ENCODE assay signal across 1 cellular context in the genomic region with DNA sequence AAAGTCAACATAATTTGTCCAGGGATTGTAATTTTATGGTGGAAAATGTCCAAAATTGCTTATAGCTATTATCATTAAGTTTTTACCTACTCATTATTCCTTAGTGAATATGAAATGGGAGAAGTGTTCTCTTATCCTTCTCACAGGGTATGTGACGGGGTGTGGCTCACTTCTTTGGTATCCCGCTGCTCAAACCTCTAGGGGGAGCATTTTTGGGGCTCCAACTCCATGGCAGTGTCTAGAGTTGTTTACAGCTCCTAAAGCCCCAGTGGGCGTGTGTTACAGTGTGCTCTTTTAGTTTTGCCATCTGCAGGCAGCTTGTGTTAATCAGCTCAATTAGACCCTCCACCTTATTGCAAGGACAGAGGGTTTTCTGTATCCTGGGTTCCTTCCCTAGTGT.
TF ChIP-seq lines count a peak whose summit lies in the region.

No MANE protein-coding gene starts in this region.

TF ChIP-seq in GM23338, 12 proteins besides CTCF, POLR2A, EP300 and RAD21:
- TF ChIP-seq, protein P1, sequence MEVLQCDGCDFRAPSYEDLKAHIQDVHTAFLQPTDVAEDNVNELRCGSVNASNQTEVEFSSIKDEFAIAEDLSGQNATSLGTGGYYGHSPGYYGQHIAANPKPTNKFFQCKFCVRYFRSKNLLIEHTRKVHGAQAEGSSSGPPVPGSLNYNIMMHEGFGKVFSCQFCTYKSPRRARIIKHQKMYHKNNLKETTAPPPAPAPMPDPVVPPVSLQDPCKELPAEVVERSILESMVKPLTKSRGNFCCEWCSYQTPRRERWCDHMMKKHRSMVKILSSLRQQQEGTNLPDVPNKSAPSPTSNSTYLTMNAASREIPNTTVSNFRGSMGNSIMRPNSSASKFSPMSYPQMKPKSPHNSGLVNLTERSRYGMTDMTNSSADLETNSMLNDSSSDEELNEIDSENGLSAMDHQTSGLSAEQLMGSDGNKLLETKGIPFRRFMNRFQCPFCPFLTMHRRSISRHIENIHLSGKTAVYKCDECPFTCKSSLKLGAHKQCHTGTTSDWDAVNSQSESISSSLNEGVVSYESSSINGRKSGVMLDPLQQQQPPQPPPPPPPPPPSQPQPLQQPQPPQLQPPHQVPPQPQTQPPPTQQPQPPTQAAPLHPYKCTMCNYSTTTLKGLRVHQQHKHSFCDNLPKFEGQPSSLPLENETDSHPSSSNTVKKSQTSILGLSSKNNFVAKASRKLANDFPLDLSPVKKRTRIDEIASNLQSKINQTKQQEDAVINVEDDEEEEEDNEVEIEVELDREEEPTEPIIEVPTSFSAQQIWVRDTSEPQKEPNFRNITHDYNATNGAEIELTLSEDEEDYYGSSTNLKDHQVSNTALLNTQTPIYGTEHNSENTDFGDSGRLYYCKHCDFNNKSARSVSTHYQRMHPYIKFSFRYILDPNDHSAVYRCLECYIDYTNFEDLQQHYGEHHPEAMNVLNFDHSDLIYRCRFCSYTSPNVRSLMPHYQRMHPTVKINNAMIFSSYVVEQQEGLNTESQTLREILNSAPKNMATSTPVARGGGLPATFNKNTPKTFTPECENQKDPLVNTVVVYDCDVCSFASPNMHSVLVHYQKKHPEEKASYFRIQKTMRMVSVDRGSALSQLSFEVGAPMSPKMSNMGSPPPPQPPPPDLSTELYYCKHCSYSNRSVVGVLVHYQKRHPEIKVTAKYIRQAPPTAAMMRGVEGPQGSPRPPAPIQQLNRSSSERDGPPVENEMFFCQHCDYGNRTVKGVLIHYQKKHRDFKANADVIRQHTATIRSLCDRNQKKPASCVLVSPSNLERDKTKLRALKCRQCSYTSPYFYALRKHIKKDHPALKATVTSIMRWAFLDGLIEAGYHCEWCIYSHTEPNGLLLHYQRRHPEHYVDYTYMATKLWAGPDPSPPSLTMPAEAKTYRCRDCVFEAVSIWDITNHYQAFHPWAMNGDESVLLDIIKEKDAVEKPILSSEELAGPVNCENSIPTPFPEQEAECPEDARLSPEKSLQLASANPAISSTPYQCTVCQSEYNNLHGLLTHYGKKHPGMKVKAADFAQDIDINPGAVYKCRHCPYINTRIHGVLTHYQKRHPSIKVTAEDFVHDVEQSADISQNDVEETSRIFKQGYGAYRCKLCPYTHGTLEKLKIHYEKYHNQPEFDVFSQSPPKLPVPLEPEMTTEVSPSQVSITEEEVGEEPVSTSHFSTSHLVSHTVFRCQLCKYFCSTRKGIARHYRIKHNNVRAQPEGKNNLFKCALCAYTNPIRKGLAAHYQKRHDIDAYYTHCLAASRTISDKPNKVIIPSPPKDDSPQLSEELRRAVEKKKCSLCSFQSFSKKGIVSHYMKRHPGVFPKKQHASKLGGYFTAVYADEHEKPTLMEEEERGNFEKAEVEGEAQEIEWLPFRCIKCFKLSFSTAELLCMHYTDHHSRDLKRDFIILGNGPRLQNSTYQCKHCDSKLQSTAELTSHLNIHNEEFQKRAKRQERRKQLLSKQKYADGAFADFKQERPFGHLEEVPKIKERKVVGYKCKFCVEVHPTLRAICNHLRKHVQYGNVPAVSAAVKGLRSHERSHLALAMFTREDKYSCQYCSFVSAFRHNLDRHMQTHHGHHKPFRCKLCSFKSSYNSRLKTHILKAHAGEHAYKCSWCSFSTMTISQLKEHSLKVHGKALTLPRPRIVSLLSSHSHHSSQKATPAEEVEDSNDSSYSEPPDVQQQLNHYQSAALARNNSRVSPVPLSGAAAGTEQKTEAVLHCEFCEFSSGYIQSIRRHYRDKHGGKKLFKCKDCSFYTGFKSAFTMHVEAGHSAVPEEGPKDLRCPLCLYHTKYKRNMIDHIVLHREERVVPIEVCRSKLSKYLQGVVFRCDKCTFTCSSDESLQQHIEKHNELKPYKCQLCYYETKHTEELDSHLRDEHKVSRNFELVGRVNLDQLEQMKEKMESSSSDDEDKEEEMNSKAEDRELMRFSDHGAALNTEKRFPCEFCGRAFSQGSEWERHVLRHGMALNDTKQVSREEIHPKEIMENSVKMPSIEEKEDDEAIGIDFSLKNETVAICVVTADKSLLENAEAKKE (CRISPR knock-in tag; IDR thresholded peaks at IDR 0.05) = no peak
- TF ChIP-seq POLR2AphosphoS5 (IDR thresholded peaks at IDR 0.05; ENCODE audit: low read depth) = no peak
- no peak for TF ChIP-seq NANOG (IDR thresholded peaks at IDR 0.05; ENCODE audit: borderline replicate concordance)
- no peak for TF ChIP-seq EZH2 (IDR thresholded peaks at IDR 0.05; ENCODE audit: low read depth, unreplicated experiment)
- no peak for TF ChIP-seq STAT1 (IDR thresholded peaks at IDR 0.05; ENCODE audit: unreplicated experiment)
- TF ChIP-seq EZH2phosphoT487 (IDR thresholded peaks at IDR 0.05; ENCODE audit: unreplicated experiment) = no peak
- TF ChIP-seq, protein P2, sequence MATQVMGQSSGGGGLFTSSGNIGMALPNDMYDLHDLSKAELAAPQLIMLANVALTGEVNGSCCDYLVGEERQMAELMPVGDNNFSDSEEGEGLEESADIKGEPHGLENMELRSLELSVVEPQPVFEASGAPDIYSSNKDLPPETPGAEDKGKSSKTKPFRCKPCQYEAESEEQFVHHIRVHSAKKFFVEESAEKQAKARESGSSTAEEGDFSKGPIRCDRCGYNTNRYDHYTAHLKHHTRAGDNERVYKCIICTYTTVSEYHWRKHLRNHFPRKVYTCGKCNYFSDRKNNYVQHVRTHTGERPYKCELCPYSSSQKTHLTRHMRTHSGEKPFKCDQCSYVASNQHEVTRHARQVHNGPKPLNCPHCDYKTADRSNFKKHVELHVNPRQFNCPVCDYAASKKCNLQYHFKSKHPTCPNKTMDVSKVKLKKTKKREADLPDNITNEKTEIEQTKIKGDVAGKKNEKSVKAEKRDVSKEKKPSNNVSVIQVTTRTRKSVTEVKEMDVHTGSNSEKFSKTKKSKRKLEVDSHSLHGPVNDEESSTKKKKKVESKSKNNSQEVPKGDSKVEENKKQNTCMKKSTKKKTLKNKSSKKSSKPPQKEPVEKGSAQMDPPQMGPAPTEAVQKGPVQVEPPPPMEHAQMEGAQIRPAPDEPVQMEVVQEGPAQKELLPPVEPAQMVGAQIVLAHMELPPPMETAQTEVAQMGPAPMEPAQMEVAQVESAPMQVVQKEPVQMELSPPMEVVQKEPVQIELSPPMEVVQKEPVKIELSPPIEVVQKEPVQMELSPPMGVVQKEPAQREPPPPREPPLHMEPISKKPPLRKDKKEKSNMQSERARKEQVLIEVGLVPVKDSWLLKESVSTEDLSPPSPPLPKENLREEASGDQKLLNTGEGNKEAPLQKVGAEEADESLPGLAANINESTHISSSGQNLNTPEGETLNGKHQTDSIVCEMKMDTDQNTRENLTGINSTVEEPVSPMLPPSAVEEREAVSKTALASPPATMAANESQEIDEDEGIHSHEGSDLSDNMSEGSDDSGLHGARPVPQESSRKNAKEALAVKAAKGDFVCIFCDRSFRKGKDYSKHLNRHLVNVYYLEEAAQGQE (IDR thresholded peaks at IDR 0.05; ENCODE audit: unreplicated experiment) = no peak
- TF ChIP-seq ZNF114 (CRISPR knock-in tag; IDR thresholded peaks at IDR 0.05) = no peak
- TF ChIP-seq JUNB (IDR thresholded peaks at IDR 0.05; ENCODE audit: unreplicated experiment) = no peak
- no peak for TF ChIP-seq CREB1 (CRISPR knock-in tag; IDR thresholded peaks at IDR 0.05; ENCODE audit: low read depth)
- TF ChIP-seq, protein P3, sequence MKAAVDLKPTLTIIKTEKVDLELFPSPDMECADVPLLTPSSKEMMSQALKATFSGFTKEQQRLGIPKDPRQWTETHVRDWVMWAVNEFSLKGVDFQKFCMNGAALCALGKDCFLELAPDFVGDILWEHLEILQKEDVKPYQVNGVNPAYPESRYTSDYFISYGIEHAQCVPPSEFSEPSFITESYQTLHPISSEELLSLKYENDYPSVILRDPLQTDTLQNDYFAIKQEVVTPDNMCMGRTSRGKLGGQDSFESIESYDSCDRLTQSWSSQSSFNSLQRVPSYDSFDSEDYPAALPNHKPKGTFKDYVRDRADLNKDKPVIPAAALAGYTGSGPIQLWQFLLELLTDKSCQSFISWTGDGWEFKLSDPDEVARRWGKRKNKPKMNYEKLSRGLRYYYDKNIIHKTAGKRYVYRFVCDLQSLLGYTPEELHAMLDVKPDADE (IDR thresholded peaks at IDR 0.05) = no peak
